In the genomic region with DNA sequence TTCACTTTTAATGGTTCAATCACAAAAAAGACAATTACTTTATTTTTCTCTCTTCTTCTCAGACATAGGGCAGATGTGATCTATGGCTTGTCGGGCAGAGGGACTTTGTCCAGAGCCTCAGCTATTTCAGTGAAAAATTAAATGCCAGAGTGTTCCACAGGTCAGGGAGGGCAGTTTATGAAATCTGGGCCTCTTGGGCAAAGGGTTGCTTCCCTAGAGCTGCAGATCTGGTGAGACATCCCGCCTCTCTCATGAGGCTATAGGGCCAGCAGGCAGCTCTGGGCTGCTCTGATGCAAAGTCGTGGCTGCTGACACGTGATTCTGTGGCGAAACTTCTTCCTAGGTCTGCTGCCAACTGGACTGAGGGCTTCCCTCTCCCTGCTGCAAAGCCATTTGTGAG, we compare ENCODE assay signal across 11 cellular contexts. TPM values are rescaled to one million over a fixed set of nuclear protein-coding genes. Genes with fewer than 3 reads are reported as not detected.
DNase-seq lines count a peak whose midpoint lies in the region; ATAC-seq and TF ChIP-seq lines count a peak whose summit lies in the region.
"Had no signal": no experiment of that assay in that cellular context is flagged by ENCODE, and none has a peak within 500 bp of the region (broad histone marks: within the 10 kb centered on the region; RNA-seq: fewer than 3 reads in every experiment).

No MANE protein-coding gene starts in this region.

- H3K27me3 ChIP-seq in BLaER1 (no peaks in the 10 kb centered on the region), OCI-LY3 (ENCODE audit: low read depth, low read length) (peaks cover 50% of the 10 kb centered on the region)
- H3K27me3 ChIP-seq in naive thymus-derived CD4-positive, alpha-beta T cell (ENCODE audit: control insufficient read depth in 2 of 2, insufficient read depth in 2 of 2, low read length in 2 of 2), result peaks cover 0 to 1% of the 10 kb centered on the region in 2 donors

- H2AFZ ChIP-seq in OCI-LY3 (ENCODE audit: low read depth, low read length), result no peak overlapping the region

- TF ChIP-seq CTCF in OCI-LY3 (IDR thresholded peaks at IDR 0.05; ENCODE audit: low read depth, low read length) (no peak), progenitor cell of endocrine pancreas (IDR thresholded peaks at IDR 0.05; ENCODE audit: unreplicated experiment) (no peak)

- H3K9ac ChIP-seq in BLaER1 (no peak overlapping the region), OCI-LY3 (ENCODE audit: low read length) (no peak overlapping the region)

- no peaks in the 10 kb centered on the region; the same call in 1 of the 2 replicates for H3K36me3 ChIP-seq in BLaER1
- H3K36me3 ChIP-seq in OCI-LY3 (replicated peaks; ENCODE audit: low read depth, low read length), result no peaks in the 10 kb centered on the region
- H3K36me3 ChIP-seq in naive thymus-derived CD4-positive, alpha-beta T cell (ENCODE audit: control insufficient read depth in 2 of 3, insufficient read depth in 3 of 3, low read length in 3 of 3), result no peaks in the 10 kb centered on the region

- no peaks in the 10 kb centered on the region for H3K79me2 ChIP-seq in OCI-LY3 (ENCODE audit: low read length)

- ATAC-seq in esophagus mucosa (peak; percentile 44), GM18520 (IDR thresholded peaks at IDR 0.05; ENCODE audit: unreplicated experiment) (no peak)
- ATAC-seq in naive thymus-derived CD4-positive, alpha-beta T cell, result peak; percentile 66
- no peak for ATAC-seq in activated CD4-positive, alpha-beta T cell treated with anti-CD3 and anti-CD28 coated beads for 36 hours
- ATAC-seq: stimulated activated naive CD8-positive, alpha-beta T cell treated with anti-CD3 and anti-CD28 coated beads, Interleukin-15, Interleukin-2, amounts not matched to agents 100 U/mL and 50 U/mL, for 24 hours had no signal

- no peak for DNase-seq in naive thymus-derived CD4-positive, alpha-beta T cell
- DNase-seq in progenitor cell of endocrine pancreas (ENCODE audit: low spot score, unreplicated experiment) (no peak), NCI-H774 (lab: John Stamatoyannopoulos, UW) (no peak)
- DNase-seq in activated CD4-positive, alpha-beta T cell treated with anti-CD3 and anti-CD28 coated beads for 36 hours, result no peak
- DNase-seq: activated effector memory CD4-positive, alpha-beta T cell treated with Interleukin-2 at 50 U/mL for 16 hours; NCI-H524; stimulated activated naive CD8-positive, alpha-beta T cell treated with anti-CD3 and anti-CD28 coated beads, Interleukin-15, Interleukin-2, amounts not matched to agents 100 U/mL and 50 U/mL, for 24 hours had no signal

- H3K9me3 ChIP-seq in BLaER1 (peaks cover 13% of the 10 kb centered on the region; the same call in 1 of the 2 replicates), OCI-LY3 (ENCODE audit: insufficient read depth, low read length) (no peaks in the 10 kb centered on the region)
- H3K9me3 ChIP-seq in naive thymus-derived CD4-positive, alpha-beta T cell (ENCODE audit: control insufficient read depth in 2 of 3, low read length in 3 of 3), result no peaks in the 10 kb centered on the region

- CTCF ChIA-PET in naive thymus-derived CD4-positive, alpha-beta T cell (lab: Charles Lee), result no interaction called here
- CTCF ChIA-PET in activated CD4-positive, alpha-beta T cell treated with anti-CD3 and anti-CD28 coated beads for 36 hours (lab: Charles Lee), result no interaction called here

- H4K20me1 ChIP-seq in BLaER1 (peaks cover 34% of the 10 kb centered on the region; the same call in 1 of the 2 replicates), OCI-LY3 (ENCODE audit: insufficient read depth, low read length) (peaks cover 25% of the 10 kb centered on the region)

- intact Hi-C loops in naive thymus-derived CD4-positive, alpha-beta T cell (cut with micrococcal nuclease), result no loop called here
- intact Hi-C loops in activated CD4-positive, alpha-beta T cell treated with anti-CD3 and anti-CD28 coated beads for 36 hours (cut with DNase I, micrococcal nuclease), result loop anchor here (1.0 to 10.0 kb wide), 3 partner anchors 48 to 221 kb away; partner anchors contain the start of gene GLRX5 (in 1 of the 2)

- no peaks in the 10 kb centered on the region for H3K9me3 Mint-ChIP-seq in naive thymus-derived CD4-positive, alpha-beta T cell
- H3K9me3 Mint-ChIP-seq in progenitor cell of endocrine pancreas (ENCODE audit: low read depth), result no peaks in the 10 kb centered on the region
- no peaks in the 10 kb centered on the region for H3K9me3 Mint-ChIP-seq in activated CD4-positive, alpha-beta T cell treated with anti-CD3 and anti-CD28 coated beads for 36 hours (ENCODE audit: low read depth)

- no peak overlapping the region for H3K27ac Mint-ChIP-seq in naive thymus-derived CD4-positive, alpha-beta T cell
- H3K27ac Mint-ChIP-seq in progenitor cell of endocrine pancreas, result no peak overlapping the region
- no peak overlapping the region for H3K27ac Mint-ChIP-seq in activated CD4-positive, alpha-beta T cell treated with anti-CD3 and anti-CD28 coated beads for 36 hours

- H3K4me2 ChIP-seq in BLaER1, result peak overlapping the region; percentile 38
- H3K4me2 ChIP-seq in OCI-LY3 (ENCODE audit: low read length), result peak overlapping the region; percentile 75

- peaks cover 5 to 24% (median 20%) of the 10 kb centered on the region in 5 donors for H3K27me3 Mint-ChIP-seq in naive thymus-derived CD4-positive, alpha-beta T cell
- peaks cover 36% of the 10 kb centered on the region for H3K27me3 Mint-ChIP-seq in progenitor cell of endocrine pancreas
- peaks cover 36% of the 10 kb centered on the region for H3K27me3 Mint-ChIP-seq in activated CD4-positive, alpha-beta T cell treated with anti-CD3 and anti-CD28 coated beads for 36 hours

- no peaks in the 10 kb centered on the region for H3K36me3 Mint-ChIP-seq in naive thymus-derived CD4-positive, alpha-beta T cell
- H3K36me3 Mint-ChIP-seq in progenitor cell of endocrine pancreas (ENCODE audit: insufficient read depth), result peaks cover 2% of the 10 kb centered on the region
- no peaks in the 10 kb centered on the region for H3K36me3 Mint-ChIP-seq in activated CD4-positive, alpha-beta T cell treated with anti-CD3 and anti-CD28 coated beads for 36 hours (ENCODE audit: low read depth)

- H3K4me3 ChIP-seq in BLaER1 (no peak overlapping the region), OCI-LY3 (ENCODE audit: low read length) (peak overlapping the region; percentile 38; the same call in 1 of the 2 replicates)
- H3K4me3 ChIP-seq in naive thymus-derived CD4-positive, alpha-beta T cell (ENCODE audit: low read length), result no peak overlapping the region

- H3K4me3 Mint-ChIP-seq in naive thymus-derived CD4-positive, alpha-beta T cell, result no peak overlapping the region
- H3K4me3 Mint-ChIP-seq in progenitor cell of endocrine pancreas (ENCODE audit: low read depth), result no peak overlapping the region
- no peak overlapping the region for H3K4me3 Mint-ChIP-seq in activated CD4-positive, alpha-beta T cell treated with anti-CD3 and anti-CD28 coated beads for 36 hours

- POLR2A ChIA-PET in naive thymus-derived CD4-positive, alpha-beta T cell (lab: Charles Lee), result no interaction called here
- POLR2A ChIA-PET in activated CD4-positive, alpha-beta T cell treated with anti-CD3 and anti-CD28 coated beads for 36 hours (lab: Charles Lee), result no interaction called here

- H3K27ac ChIP-seq in BLaER1 (no peak overlapping the region), OCI-LY3 (ENCODE audit: low read length) (no peak overlapping the region)
- H3K27ac ChIP-seq in naive thymus-derived CD4-positive, alpha-beta T cell (ENCODE audit: low read depth, low read length), result no peak overlapping the region

- H3K4me1 Mint-ChIP-seq in naive thymus-derived CD4-positive, alpha-beta T cell, result peaks cover 4 to 9% (median 8%) of the 10 kb centered on the region in 7 donors
- peaks cover 14% of the 10 kb centered on the region for H3K4me1 Mint-ChIP-seq in progenitor cell of endocrine pancreas (ENCODE audit: low read depth)
- H3K4me1 Mint-ChIP-seq in activated CD4-positive, alpha-beta T cell treated with anti-CD3 and anti-CD28 coated beads for 36 hours, result peaks cover 13% of the 10 kb centered on the region

- H3K4me1 ChIP-seq in BLaER1 (peaks cover 51% of the 10 kb centered on the region), OCI-LY3 (ENCODE audit: low read length) (peaks cover 29% of the 10 kb centered on the region)
- H3K4me1 ChIP-seq in naive thymus-derived CD4-positive, alpha-beta T cell (ENCODE audit: control insufficient read depth in 2 of 2, insufficient read depth in 2 of 2, low read length in 2 of 2), result no peaks in the 10 kb centered on the region

RNA-seq across cellular contexts. Expression of gene CLMN, which starts 6.0 kb away (rescaled TPM):
- total RNA-seq in esophagus mucosa (9.6 TPM), progenitor cell of endocrine pancreas (25.3 and 31.5 TPM in 2 replicates)
- total RNA-seq in naive thymus-derived CD4-positive, alpha-beta T cell, result 1 to 10 TPM in 2 of 5 experiments, under 1 TPM in 3; 0.43 to 6.8 (median 0.70) TPM
- polyA plus RNA-seq in naive thymus-derived CD4-positive, alpha-beta T cell, result 1 to 10 TPM in 1 of 2 donors, under 1 TPM in 1; 0.56 to 1.2 TPM
- total RNA-seq in activated CD4-positive, alpha-beta T cell treated with anti-CD3 and anti-CD28 coated beads for 36 hours, result 1 to 10 TPM in 1 of 2 experiments, under 1 TPM in 1; 0.75 to 1.5 TPM

Comparison
In these comparisons a context has a peak if more than half of its experiments do, and no peak if none do; other contexts are left out.
1. ATAC-seq: peak in esophagus mucosa (single experiment) and naive thymus-derived CD4-positive, alpha-beta T cell (single experiment); none in GM18520 (single experiment) and activated CD4-positive, alpha-beta T cell treated with anti-CD3 and anti-CD28 coated beads for 36 hours (single experiment).
2. intact Hi-C loops: an anchor here in activated CD4-positive, alpha-beta T cell treated with anti-CD3 and anti-CD28 coated beads for 36 hours (1.0 to 10.0 kb wide); none called in naive thymus-derived CD4-positive, alpha-beta T cell.